In genomic region chr19:11342429-11342828, GRCh38 we compare ENCODE assay signal across 1 cellular context.
TF ChIP-seq lines count a peak whose summit lies in the region.

No MANE protein-coding gene starts in this region.

TF ChIP-seq in HepG2, 621 proteins besides CTCF, POLR2A, EP300 and RAD21:
- TF ChIP-seq, protein P1, sequence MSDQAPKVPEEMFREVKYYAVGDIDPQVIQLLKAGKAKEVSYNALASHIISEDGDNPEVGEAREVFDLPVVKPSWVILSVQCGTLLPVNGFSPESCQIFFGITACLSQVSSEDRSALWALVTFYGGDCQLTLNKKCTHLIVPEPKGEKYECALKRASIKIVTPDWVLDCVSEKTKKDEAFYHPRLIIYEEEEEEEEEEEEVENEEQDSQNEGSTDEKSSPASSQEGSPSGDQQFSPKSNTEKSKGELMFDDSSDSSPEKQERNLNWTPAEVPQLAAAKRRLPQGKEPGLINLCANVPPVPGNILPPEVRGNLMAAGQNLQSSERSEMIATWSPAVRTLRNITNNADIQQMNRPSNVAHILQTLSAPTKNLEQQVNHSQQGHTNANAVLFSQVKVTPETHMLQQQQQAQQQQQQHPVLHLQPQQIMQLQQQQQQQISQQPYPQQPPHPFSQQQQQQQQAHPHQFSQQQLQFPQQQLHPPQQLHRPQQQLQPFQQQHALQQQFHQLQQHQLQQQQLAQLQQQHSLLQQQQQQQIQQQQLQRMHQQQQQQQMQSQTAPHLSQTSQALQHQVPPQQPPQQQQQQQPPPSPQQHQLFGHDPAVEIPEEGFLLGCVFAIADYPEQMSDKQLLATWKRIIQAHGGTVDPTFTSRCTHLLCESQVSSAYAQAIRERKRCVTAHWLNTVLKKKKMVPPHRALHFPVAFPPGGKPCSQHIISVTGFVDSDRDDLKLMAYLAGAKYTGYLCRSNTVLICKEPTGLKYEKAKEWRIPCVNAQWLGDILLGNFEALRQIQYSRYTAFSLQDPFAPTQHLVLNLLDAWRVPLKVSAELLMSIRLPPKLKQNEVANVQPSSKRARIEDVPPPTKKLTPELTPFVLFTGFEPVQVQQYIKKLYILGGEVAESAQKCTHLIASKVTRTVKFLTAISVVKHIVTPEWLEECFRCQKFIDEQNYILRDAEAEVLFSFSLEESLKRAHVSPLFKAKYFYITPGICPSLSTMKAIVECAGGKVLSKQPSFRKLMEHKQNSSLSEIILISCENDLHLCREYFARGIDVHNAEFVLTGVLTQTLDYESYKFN (CRISPR knock-in tag; conservative IDR thresholded peaks at IDR 0.05): no peak
- TF ChIP-seq STAG1 (CRISPR knock-in tag; IDR thresholded peaks at IDR 0.05) (no peak), ZBTB1 (CRISPR knock-in tag; IDR thresholded peaks at IDR 0.05; ENCODE audit: borderline replicate concordance) (no peak), ZNF674 (CRISPR knock-in tag; IDR thresholded peaks at IDR 0.05; ENCODE audit: low read depth) (no peak), ZKSCAN8 (CRISPR knock-in tag; IDR thresholded peaks at IDR 0.05; ENCODE audit: borderline replicate concordance) (peak; percentile 76), CHD2 (IDR thresholded peaks at IDR 0.05; ENCODE audit: low read depth, low read length) (no peak)
